In the genomic region with DNA sequence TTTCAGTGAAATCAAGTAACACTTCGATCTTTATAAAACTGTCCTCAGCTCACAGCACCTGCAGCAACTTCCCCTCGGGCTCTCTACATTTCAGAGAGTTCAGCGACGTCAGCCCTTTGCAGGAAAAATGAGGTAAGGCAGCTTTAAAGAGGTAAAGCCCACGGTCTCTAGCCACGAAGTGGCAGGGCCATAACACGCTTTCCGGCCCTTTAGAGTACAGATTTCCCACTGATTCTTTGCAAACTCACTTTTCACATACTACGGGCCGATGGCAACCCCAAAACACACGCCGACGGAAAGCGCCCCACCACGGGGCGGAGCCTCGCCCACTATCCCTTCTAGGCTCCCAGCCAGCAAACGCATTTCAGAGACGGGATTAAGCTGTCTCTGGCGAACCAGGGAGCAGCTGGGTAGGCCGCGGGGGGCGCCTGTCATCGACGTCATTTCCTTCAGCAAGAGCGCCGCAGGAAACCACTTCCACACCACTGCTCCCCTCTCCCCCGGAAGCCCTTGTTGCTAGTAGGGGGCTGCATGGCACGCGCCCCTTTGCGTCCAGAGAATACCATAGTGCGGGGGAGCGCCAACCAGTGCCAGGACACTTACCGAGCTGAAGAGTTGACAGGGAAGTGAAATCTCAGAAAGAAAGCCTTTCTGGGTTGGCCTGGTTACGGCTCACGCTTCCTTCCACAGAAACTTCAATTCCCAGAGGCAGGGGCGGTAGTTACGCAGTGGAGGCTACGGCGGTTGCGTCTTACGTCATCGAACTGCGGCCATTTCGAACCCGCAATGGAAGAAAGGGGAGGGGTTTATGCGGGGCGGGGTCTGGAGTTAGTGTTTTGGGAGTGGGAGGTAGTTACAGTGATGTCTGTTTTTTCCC, we compare ENCODE assay signal across 1 cellular context.
A peak's percentile ranks its signal among the peaks of the same experiment; 100 is the strongest.
TF ChIP-seq lines count a peak whose summit lies in the region.

A gene with protein sequence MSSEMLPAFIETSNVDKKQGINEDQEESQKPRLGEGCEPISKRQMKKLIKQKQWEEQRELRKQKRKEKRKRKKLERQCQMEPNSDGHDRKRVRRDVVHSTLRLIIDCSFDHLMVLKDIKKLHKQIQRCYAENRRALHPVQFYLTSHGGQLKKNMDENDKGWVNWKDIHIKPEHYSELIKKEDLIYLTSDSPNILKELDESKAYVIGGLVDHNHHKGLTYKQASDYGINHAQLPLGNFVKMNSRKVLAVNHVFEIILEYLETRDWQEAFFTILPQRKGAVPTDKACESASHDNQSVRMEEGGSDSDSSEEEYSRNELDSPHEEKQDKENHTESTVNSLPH (minus strand): TSS at position 730 of the 877 bp plus-strand sequence. CDS start 4,701 bp downstream, outside the sequence.

TF ChIP-seq in K562, 482 proteins besides CTCF, POLR2A, EP300 and RAD21 (continued from another document and continues in another):
- TF ChIP-seq USF2 (CRISPR knock-in tag; IDR thresholded peaks at IDR 0.05) (no peak), ATF7 (IDR thresholded peaks at IDR 0.05) (peak; percentile 97), PML (IDR thresholded peaks at IDR 0.05; ENCODE audit: low read length) (peak; percentile 72; the same call in 1 of the 2 replicates), PHF20 (IDR thresholded peaks at IDR 0.05; ENCODE audit: partially characterized antibody) (peak; percentile 87), ZNF766 (CRISPR knock-in tag; conservative IDR thresholded peaks at IDR 0.05) (peak; percentile 85), ZBTB33 (CRISPR knock-in tag; IDR thresholded peaks at IDR 0.05) (0 out of 2 replicates have a peak, but pooled peaks have one; percentile 30), SIN3B (IDR thresholded peaks at IDR 0.05; ENCODE audit: low read depth) (peak; percentile 73), SMAD1 (IDR thresholded peaks at IDR 0.05; ENCODE audit: low read depth, low read length, partially characterized antibody) (peak; percentile 53), BRD4 (IDR thresholded peaks at IDR 0.05) (peak; percentile 72; the same call in 1 of the 2 replicates), GABPB1 (CRISPR knock-in tag; IDR thresholded peaks at IDR 0.05) (peak; percentile 96), ZNF143 (CRISPR knock-in tag; IDR thresholded peaks at IDR 0.05) (peak; percentile 87), STAT5B (CRISPR knock-in tag; IDR thresholded peaks at IDR 0.05) (no peak), XRCC4 (IDR thresholded peaks at IDR 0.05; ENCODE audit: extremely low read depth, insufficient read depth, insufficient read length) (no peak), BRD9 (IDR thresholded peaks at IDR 0.05; ENCODE audit: low read depth, partially characterized antibody) (no peak), RAD51 (IDR thresholded peaks at IDR 0.05; ENCODE audit: borderline replicate concordance, low read depth) (no peak; the same call in 1 of the 2 replicates), XRCC3 (IDR thresholded peaks at IDR 0.05) (no peak), POLR2H (tag; IDR thresholded peaks at IDR 0.05; ENCODE audit: low read depth) (peak; percentile 72), PHF21A (IDR thresholded peaks at IDR 0.05; ENCODE audit: borderline replicate concordance, low read depth) (no peak), E2F8 (IDR thresholded peaks at IDR 0.05; ENCODE audit: low read depth, partially characterized antibody) (peak; percentile 83), NR1H2 (CRISPR knock-in tag; IDR thresholded peaks at IDR 0.05) (no peak), SMARCA5 (IDR thresholded peaks at IDR 0.05) (no peak), RBFOX2 (IDR thresholded peaks at IDR 0.05; ENCODE audit: low read depth, low read length) (peak; percentile 89), ESRRA (IDR thresholded peaks at IDR 0.05; ENCODE audit: borderline replicate concordance, low read depth) (peak; percentile 55; the same call in 1 of the 2 replicates), ZNF324 (CRISPR knock-in tag; IDR thresholded peaks at IDR 0.05) (no peak), EHMT2 (IDR thresholded peaks at IDR 0.05) (peak; percentile 34; the same call in 1 of the 2 replicates), OTX1 (CRISPR knock-in tag; IDR thresholded peaks at IDR 0.05) (no peak), TGIF2 (CRISPR knock-in tag; IDR thresholded peaks at IDR 0.05) (no peak), FOS (IDR thresholded peaks at IDR 0.05; ENCODE audit: extremely low read depth, insufficient read length) (no peak), ETV1 (tag; conservative IDR thresholded peaks at IDR 0.05; ENCODE audit: low read depth) (peak; percentile 84)
- TF ChIP-seq, protein P1, sequence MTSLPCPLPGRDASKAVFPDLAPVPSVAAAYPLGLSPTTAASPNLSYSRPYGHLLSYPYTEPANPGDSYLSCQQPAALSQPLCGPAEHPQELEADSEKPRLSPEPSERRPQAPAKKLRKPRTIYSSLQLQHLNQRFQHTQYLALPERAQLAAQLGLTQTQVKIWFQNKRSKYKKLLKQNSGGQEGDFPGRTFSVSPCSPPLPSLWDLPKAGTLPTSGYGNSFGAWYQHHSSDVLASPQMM (CRISPR knock-in tag; IDR thresholded peaks at IDR 0.05): no peak
- TF ChIP-seq, protein P2, sequence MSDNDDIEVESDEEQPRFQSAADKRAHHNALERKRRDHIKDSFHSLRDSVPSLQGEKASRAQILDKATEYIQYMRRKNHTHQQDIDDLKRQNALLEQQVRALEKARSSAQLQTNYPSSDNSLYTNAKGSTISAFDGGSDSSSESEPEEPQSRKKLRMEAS (CRISPR knock-in tag; IDR thresholded peaks at IDR 0.05): peak; percentile 32; the same call in 1 of the 2 replicates
- TF ChIP-seq, protein P3, sequence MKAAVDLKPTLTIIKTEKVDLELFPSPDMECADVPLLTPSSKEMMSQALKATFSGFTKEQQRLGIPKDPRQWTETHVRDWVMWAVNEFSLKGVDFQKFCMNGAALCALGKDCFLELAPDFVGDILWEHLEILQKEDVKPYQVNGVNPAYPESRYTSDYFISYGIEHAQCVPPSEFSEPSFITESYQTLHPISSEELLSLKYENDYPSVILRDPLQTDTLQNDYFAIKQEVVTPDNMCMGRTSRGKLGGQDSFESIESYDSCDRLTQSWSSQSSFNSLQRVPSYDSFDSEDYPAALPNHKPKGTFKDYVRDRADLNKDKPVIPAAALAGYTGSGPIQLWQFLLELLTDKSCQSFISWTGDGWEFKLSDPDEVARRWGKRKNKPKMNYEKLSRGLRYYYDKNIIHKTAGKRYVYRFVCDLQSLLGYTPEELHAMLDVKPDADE (conservative IDR thresholded peaks at IDR 0.05; ENCODE audit: control insufficient read depth, low read depth, low read length): peak; percentile 63
- TF ChIP-seq, protein P4, sequence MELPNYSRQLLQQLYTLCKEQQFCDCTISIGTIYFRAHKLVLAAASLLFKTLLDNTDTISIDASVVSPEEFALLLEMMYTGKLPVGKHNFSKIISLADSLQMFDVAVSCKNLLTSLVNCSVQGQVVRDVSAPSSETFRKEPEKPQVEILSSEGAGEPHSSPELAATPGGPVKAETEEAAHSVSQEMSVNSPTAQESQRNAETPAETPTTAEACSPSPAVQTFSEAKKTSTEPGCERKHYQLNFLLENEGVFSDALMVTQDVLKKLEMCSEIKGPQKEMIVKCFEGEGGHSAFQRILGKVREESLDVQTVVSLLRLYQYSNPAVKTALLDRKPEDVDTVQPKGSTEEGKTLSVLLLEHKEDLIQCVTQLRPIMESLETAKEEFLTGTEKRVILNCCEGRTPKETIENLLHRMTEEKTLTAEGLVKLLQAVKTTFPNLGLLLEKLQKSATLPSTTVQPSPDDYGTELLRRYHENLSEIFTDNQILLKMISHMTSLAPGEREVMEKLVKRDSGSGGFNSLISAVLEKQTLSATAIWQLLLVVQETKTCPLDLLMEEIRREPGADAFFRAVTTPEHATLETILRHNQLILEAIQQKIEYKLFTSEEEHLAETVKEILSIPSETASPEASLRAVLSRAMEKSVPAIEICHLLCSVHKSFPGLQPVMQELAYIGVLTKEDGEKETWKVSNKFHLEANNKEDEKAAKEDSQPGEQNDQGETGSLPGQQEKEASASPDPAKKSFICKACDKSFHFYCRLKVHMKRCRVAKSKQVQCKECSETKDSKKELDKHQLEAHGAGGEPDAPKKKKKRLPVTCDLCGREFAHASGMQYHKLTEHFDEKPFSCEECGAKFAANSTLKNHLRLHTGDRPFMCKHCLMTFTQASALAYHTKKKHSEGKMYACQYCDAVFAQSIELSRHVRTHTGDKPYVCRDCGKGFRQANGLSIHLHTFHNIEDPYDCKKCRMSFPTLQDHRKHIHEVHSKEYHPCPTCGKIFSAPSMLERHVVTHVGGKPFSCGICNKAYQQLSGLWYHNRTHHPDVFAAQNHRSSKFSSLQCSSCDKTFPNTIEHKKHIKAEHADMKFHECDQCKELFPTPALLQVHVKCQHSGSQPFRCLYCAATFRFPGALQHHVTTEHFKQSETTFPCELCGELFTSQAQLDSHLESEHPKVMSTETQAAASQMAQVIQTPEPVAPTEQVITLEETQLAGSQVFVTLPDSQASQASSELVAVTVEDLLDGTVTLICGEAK (IDR thresholded peaks at IDR 0.05): peak; percentile 96
- TF ChIP-seq, protein P4 (CRISPR knock-in tag; IDR thresholded peaks at IDR 0.05): no peak
- TF ChIP-seq, protein P5, sequence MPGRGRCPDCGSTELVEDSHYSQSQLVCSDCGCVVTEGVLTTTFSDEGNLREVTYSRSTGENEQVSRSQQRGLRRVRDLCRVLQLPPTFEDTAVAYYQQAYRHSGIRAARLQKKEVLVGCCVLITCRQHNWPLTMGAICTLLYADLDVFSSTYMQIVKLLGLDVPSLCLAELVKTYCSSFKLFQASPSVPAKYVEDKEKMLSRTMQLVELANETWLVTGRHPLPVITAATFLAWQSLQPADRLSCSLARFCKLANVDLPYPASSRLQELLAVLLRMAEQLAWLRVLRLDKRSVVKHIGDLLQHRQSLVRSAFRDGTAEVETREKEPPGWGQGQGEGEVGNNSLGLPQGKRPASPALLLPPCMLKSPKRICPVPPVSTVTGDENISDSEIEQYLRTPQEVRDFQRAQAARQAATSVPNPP (IDR thresholded peaks at IDR 0.05; ENCODE audit: borderline replicate concordance, insufficient read depth, insufficient read length): no peak
